Comparison of ENCODE assay signal across 1 cellular context in genomic region chr14:94593749-94594431, GRCh38.
TF ChIP-seq lines count a peak whose summit lies in the region.

No MANE protein-coding gene starts in this region.

TF ChIP-seq in HepG2, 621 proteins besides CTCF, POLR2A, EP300 and RAD21 (continued from another document and continues in another):
- peak; percentile 80 for TF ChIP-seq ZNF18 (CRISPR knock-in tag; IDR thresholded peaks at IDR 0.05; ENCODE audit: insufficient replicate concordance)
- peak; percentile 95 for TF ChIP-seq MEIS1 (CRISPR knock-in tag; IDR thresholded peaks at IDR 0.05; ENCODE audit: borderline replicate concordance)
- TF ChIP-seq KLF9 (CRISPR knock-in tag; IDR thresholded peaks at IDR 0.05; ENCODE audit: low read depth), result peak; percentile 86; the same call in 1 of the 2 replicates
- TF ChIP-seq GABPB1 (CRISPR knock-in tag; IDR thresholded peaks at IDR 0.05), result peak; percentile 67
- TF ChIP-seq PBX3 (CRISPR knock-in tag; IDR thresholded peaks at IDR 0.05; ENCODE audit: borderline replicate concordance), result no peak
- peak; percentile 82; the same call in 1 of the 2 replicates for TF ChIP-seq MLXIP (CRISPR knock-in tag; IDR thresholded peaks at IDR 0.05; ENCODE audit: borderline replicate concordance)
- TF ChIP-seq ZEB1 (IDR thresholded peaks at IDR 0.05; ENCODE audit: insufficient replicate concordance, low read depth), result no peak
- peak; percentile 91 for TF ChIP-seq ZMYM4 (CRISPR knock-in tag; IDR thresholded peaks at IDR 0.05)
- TF ChIP-seq ZNF724P (CRISPR knock-in tag; IDR thresholded peaks at IDR 0.05; ENCODE audit: borderline replicate concordance), result peak; percentile 89
- TF ChIP-seq ZNF407 (CRISPR knock-in tag; IDR thresholded peaks at IDR 0.05; ENCODE audit: not compliant biosample characterization), result peak; percentile 80
- TF ChIP-seq GPN1 (CRISPR knock-in tag; IDR thresholded peaks at IDR 0.05; ENCODE audit: borderline replicate concordance), result no peak
- peak; percentile 96 for TF ChIP-seq CCDC6 (CRISPR knock-in tag; IDR thresholded peaks at IDR 0.05)
- no peak for TF ChIP-seq ZNF577 (CRISPR knock-in tag; IDR thresholded peaks at IDR 0.05; ENCODE audit: borderline replicate concordance, low read depth)
- peak; percentile 98 to 100 for TF ChIP-seq NR2F1 (CRISPR knock-in tag; IDR thresholded peaks at IDR 0.05)
- peak; percentile 45; the same call in 1 of the 2 replicates for TF ChIP-seq NFYC (CRISPR knock-in tag; IDR thresholded peaks at IDR 0.05)
- TF ChIP-seq ZNF260 (CRISPR knock-in tag; IDR thresholded peaks at IDR 0.05; ENCODE audit: borderline replicate concordance, low read depth), result no peak
- no peak for TF ChIP-seq CENPX (CRISPR knock-in tag; IDR thresholded peaks at IDR 0.05)
- no peak for TF ChIP-seq SOX6 (IDR thresholded peaks at IDR 0.05)
- TF ChIP-seq SOX6 (CRISPR knock-in tag; IDR thresholded peaks at IDR 0.05), result peak; percentile 99
- TF ChIP-seq AGO1 (IDR thresholded peaks at IDR 0.05; ENCODE audit: low read depth, low read length, poor library complexity, severe bottlenecking), result no peak
- TF ChIP-seq SETDB1 (CRISPR knock-in tag; IDR thresholded peaks at IDR 0.05; ENCODE audit: borderline replicate concordance), result no peak
- no peak for TF ChIP-seq SRSF4 (IDR thresholded peaks at IDR 0.05; ENCODE audit: low read depth, low read length, poor library complexity, severe bottlenecking)
- no peak for TF ChIP-seq ZNF562 (CRISPR knock-in tag; IDR thresholded peaks at IDR 0.05; ENCODE audit: borderline replicate concordance)
- TF ChIP-seq HDAC1 (CRISPR knock-in tag; IDR thresholded peaks at IDR 0.05), result peak; percentile 100
- peak; percentile 91 for TF ChIP-seq FOXA1 (IDR thresholded peaks at IDR 0.05)
- TF ChIP-seq FOXA1 (CRISPR knock-in tag; IDR thresholded peaks at IDR 0.05), result peak; percentile 99
- TF ChIP-seq MLX (CRISPR knock-in tag; IDR thresholded peaks at IDR 0.05), result peak; percentile 96
- no peak for TF ChIP-seq ELK4 (CRISPR knock-in tag; IDR thresholded peaks at IDR 0.05; ENCODE audit: borderline replicate concordance)
- no peak for TF ChIP-seq MAFG (CRISPR knock-in tag; IDR thresholded peaks at IDR 0.05)
- TF ChIP-seq ZNF775 (CRISPR knock-in tag; IDR thresholded peaks at IDR 0.05; ENCODE audit: borderline replicate concordance), result 0 out of 2 replicates have a peak, but pooled peaks have one; percentile 63
- no peak for TF ChIP-seq LCORL (IDR thresholded peaks at IDR 0.05)
- TF ChIP-seq LCORL (CRISPR knock-in tag; IDR thresholded peaks at IDR 0.05), result peak; percentile 94
- TF ChIP-seq ZSCAN30 (CRISPR knock-in tag; IDR thresholded peaks at IDR 0.05), result no peak; the same call in 1 of the 2 replicates
- peak; percentile 55; the same call in 1 of the 2 replicates for TF ChIP-seq ZNF567 (CRISPR knock-in tag; IDR thresholded peaks at IDR 0.05; ENCODE audit: borderline replicate concordance)
- no peak; the same call in 1 of the 2 replicates for TF ChIP-seq HES4 (CRISPR knock-in tag; IDR thresholded peaks at IDR 0.05; ENCODE audit: borderline replicate concordance)
- peak; percentile 97 for TF ChIP-seq ZMAT3 (CRISPR knock-in tag; conservative IDR thresholded peaks at IDR 0.05)
- TF ChIP-seq ZFP1 (CRISPR knock-in tag; IDR thresholded peaks at IDR 0.05), result peak; percentile 92; the same call in 1 of the 2 replicates
- peak; percentile 85 for TF ChIP-seq ZBTB33 (CRISPR knock-in tag; IDR thresholded peaks at IDR 0.05)
- no peak; the same call in 1 of the 2 replicates for TF ChIP-seq ZFY (CRISPR knock-in tag; IDR thresholded peaks at IDR 0.05)
- TF ChIP-seq ZNF558 (CRISPR knock-in tag; IDR thresholded peaks at IDR 0.05; ENCODE audit: borderline replicate concordance), result peak; percentile 93; the same call in 1 of the 2 replicates
- no peak for TF ChIP-seq NFATC3 (CRISPR knock-in tag; IDR thresholded peaks at IDR 0.05)
- TF ChIP-seq KAT8 (CRISPR knock-in tag; IDR thresholded peaks at IDR 0.05), result peak; percentile 83
- no peak for TF ChIP-seq GTF2F1 (IDR thresholded peaks at IDR 0.05; ENCODE audit: low read length)
- TF ChIP-seq ZNF770 (CRISPR knock-in tag; IDR thresholded peaks at IDR 0.05), result peak; percentile 21; the same call in 1 of the 2 replicates
- peak; percentile 100 for TF ChIP-seq HNF4G (IDR thresholded peaks at IDR 0.05; ENCODE audit: borderline replicate concordance, low read depth, low read length)
- TF ChIP-seq HNF4G (CRISPR knock-in tag; IDR thresholded peaks at IDR 0.05; ENCODE audit: borderline replicate concordance, low read depth), result peak; percentile 99
